Comparison of ENCODE assay signal across 8 cellular contexts in genomic region chr1:75725256-75725655, GRCh38. TPM values are rescaled to one million over a fixed set of nuclear protein-coding genes. Genes with fewer than 3 reads are reported as not detected.
DNase-seq lines count a peak whose midpoint lies in the region; ATAC-seq and TF ChIP-seq lines count a peak whose summit lies in the region.

No MANE protein-coding gene starts in this region.

- no peak overlapping the region for H3K23ac ChIP-seq in H9 (ENCODE audit: insufficient read length, low read depth, low read length)

- H3K27ac ChIP-seq in H9 (ENCODE audit: insufficient read length, low read depth, low read length) (no peak overlapping the region), SK-N-MC (peak overlapping the region; percentile 11), fibroblast of lung (ENCODE audit: insufficient read depth, low read length) (peak overlapping the region; percentile 81), prostate gland (peak overlapping the region; percentile 88 to 90)

- H3K4me1 Mint-ChIP-seq in H9, result peaks cover 37 to 40% of the 10 kb centered on the region in 2 experiments

- H2BK120ac ChIP-seq in H9 (ENCODE audit: low read depth, low read length, poor library complexity, severe bottlenecking), result no peak overlapping the region

- no peak overlapping the region for H3K27ac Mint-ChIP-seq in H9

- H3K79me1 ChIP-seq in H9 (ENCODE audit: insufficient read depth, low read depth, low read length, poor library complexity, severe bottlenecking), result peaks cover 2% of the 10 kb centered on the region

- no peak overlapping the region for H3T11ph ChIP-seq in H9 (ENCODE audit: low read length)

- no peak overlapping the region for H2BK12ac ChIP-seq in H9 (ENCODE audit: insufficient read length, low read depth, low read length)

- no peak overlapping the region for H2AK5ac ChIP-seq in H9 (ENCODE audit: insufficient read length, low read length)

- H2BK5ac ChIP-seq in H9 (ENCODE audit: insufficient read length, low read length), result no peak overlapping the region

- ATAC-seq in HG03097 (IDR thresholded peaks at IDR 0.05; ENCODE audit: low FRiP score, unreplicated experiment) (no peak), HG03175 (IDR thresholded peaks at IDR 0.05; ENCODE audit: unreplicated experiment) (no peak)

- no peak overlapping the region for H3K56ac ChIP-seq in H9 (ENCODE audit: insufficient read length, low read depth, low read length)

- no peaks in the 10 kb centered on the region for H3K9me3 ChIP-seq in H9 (ENCODE audit: control insufficient read depth, low read depth, low read length)
- H3K9me3 ChIP-seq in SK-N-MC (ENCODE audit: low read depth, low read length), result no peaks in the 10 kb centered on the region
- no peaks in the 10 kb centered on the region for H3K9me3 ChIP-seq in fibroblast of lung (ENCODE audit: control insufficient read depth, insufficient read depth, low read depth, low read length)
- no peaks in the 10 kb centered on the region for H3K9me3 ChIP-seq in prostate gland

- TF ChIP-seq CTCF in H9 (conservative IDR thresholded peaks at IDR 0.05), result no peak
- TF ChIP-seq CTCF in fibroblast of lung (conservative IDR thresholded peaks at IDR 0.05 in 1 of 2, IDR thresholded peaks at IDR 0.05 in 1 of 2; ENCODE audit: low read depth in 1 of 2, low read length in 2 of 2), result no peak
- TF ChIP-seq CTCF in prostate gland (IDR thresholded peaks at IDR 0.05), result no peak

- H3K36me3 ChIP-seq in SK-N-MC (ENCODE audit: insufficient read depth, low read length), result no peaks in the 10 kb centered on the region
- H3K36me3 ChIP-seq in fibroblast of lung (ENCODE audit: control insufficient read depth, insufficient read depth, low read length), result no peaks in the 10 kb centered on the region
- H3K36me3 ChIP-seq in prostate gland, result no peaks in the 10 kb centered on the region

- no peak overlapping the region for H3K4ac ChIP-seq in H9 (ENCODE audit: low read depth, low read length)

- intact Hi-C loops in prostate gland (cut with DNase I), result no loop called here

- H4K5ac ChIP-seq in H9 (ENCODE audit: insufficient read length, low read depth, low read length), result no peak overlapping the region

- peaks cover 0 to 8% (median 6%) of the 10 kb centered on the region in 3 experiments; a peak in 4 of 7 replicates for H3K36me3 Mint-ChIP-seq in H9 (ENCODE audit: insufficient read depth in 1 of 3, low read depth in 3 of 3)

- H2AFZ ChIP-seq in H9 (ENCODE audit: low read length) (no peak overlapping the region), fibroblast of lung (ENCODE audit: low read length) (no peak overlapping the region)

- WGBS in H9 (ENCODE audit: extremely low coverage, insufficient read length, low lambda C conversion rate), result no CpG with 5 or more reads among the region's 1 CpG
- 11% methylated on average over 1 of the region's 1 CpG for WGBS in prostate gland

- H3K4me3 Mint-ChIP-seq in H9, result peak overlapping the region; percentile 98

- H3K27me3 ChIP-seq in H9 (ENCODE audit: insufficient read depth, low read length) (no peaks in the 10 kb centered on the region), fibroblast of lung (ENCODE audit: control insufficient read depth, insufficient read depth, low read length) (no peaks in the 10 kb centered on the region), prostate gland (replicated peaks; ENCODE audit: insufficient read depth) (no peaks in the 10 kb centered on the region)

- H3K14ac ChIP-seq in H9 (ENCODE audit: insufficient read depth, low read length), result no peak overlapping the region

- H3K79me2 ChIP-seq in H9 (ENCODE audit: insufficient read depth, low read length) (peaks cover 2% of the 10 kb centered on the region; the same call in 1 of the 2 replicates), fibroblast of lung (ENCODE audit: control insufficient read depth, insufficient read depth, low read length) (peaks cover 22% of the 10 kb centered on the region)

- peaks cover 7% of the 10 kb centered on the region for H3K23me2 ChIP-seq in H9 (ENCODE audit: insufficient read length, low read depth, low read length, poor library complexity, severe bottlenecking)

- H2BK20ac ChIP-seq in H9 (ENCODE audit: low read depth, low read length, poor library complexity, severe bottlenecking), result no peak overlapping the region

- H4K8ac ChIP-seq in H9 (replicated peaks; ENCODE audit: insufficient read length, low read depth, low read length), result no peak overlapping the region

- H3K27me3 Mint-ChIP-seq in H9 (ENCODE audit: low read depth), result peaks cover 4% of the 10 kb centered on the region

- H3K4me1 ChIP-seq in H9 (ENCODE audit: insufficient read depth, low read length) (peaks cover 2% of the 10 kb centered on the region; the same call in 1 of the 2 replicates), fibroblast of lung (ENCODE audit: control insufficient read depth, extremely low read depth, insufficient read depth, low read length) (peaks cover 2% of the 10 kb centered on the region), prostate gland (replicated peaks) (no peaks in the 10 kb centered on the region)

- H4K91ac ChIP-seq in H9 (ENCODE audit: insufficient read length, low read depth, low read length), result no peak overlapping the region

- no peak for TF ChIP-seq POLR2A in prostate gland (IDR thresholded peaks at IDR 0.05)

- H3K18ac ChIP-seq in H9 (ENCODE audit: insufficient read length, low read depth, low read length), result no peak overlapping the region

- H3K9ac ChIP-seq in H9 (ENCODE audit: extremely low read depth, insufficient read length, low read length) (peak overlapping the region; percentile 83), SK-N-MC (ENCODE audit: insufficient read length) (peak overlapping the region; percentile 83), fibroblast of lung (ENCODE audit: insufficient read depth, low read length) (no peak overlapping the region)

- peaks cover 0 to 5% of the 10 kb centered on the region in 2 experiments; a peak in 2 of 5 replicates for H3K9me3 Mint-ChIP-seq in H9

- DNase-seq in H9, result no peak
- no peak for DNase-seq in SK-N-MC (ENCODE audit: low read depth, low spot score)
- peak; percentile 9 to 34 for DNase-seq in fibroblast of lung (ENCODE audit: low read depth in 2 of 2)
- no peak for DNase-seq in prostate gland (ENCODE audit: low spot score)
- no peak for DNase-seq in activated gamma-delta T cell (lab: John Stamatoyannopoulos, UW)
- DNase-seq in DMS 273 treated with DMSO at 0.1 percent for 48 hours (lab: John Stamatoyannopoulos, UW), result no peak

- H3K4me2 ChIP-seq in H9 (ENCODE audit: insufficient read depth, insufficient read length, low read length) (peak overlapping the region; percentile 83), fibroblast of lung (ENCODE audit: extremely low read depth, insufficient read depth, low read length) (peak overlapping the region; percentile 82)

- H4K20me1 ChIP-seq in H9 (ENCODE audit: control insufficient read depth, insufficient read depth, insufficient read length), result no peaks in the 10 kb centered on the region
- no peaks in the 10 kb centered on the region for H4K20me1 ChIP-seq in fibroblast of lung (ENCODE audit: control insufficient read depth, extremely low read depth, insufficient read depth, low read length)

- H2BK15ac ChIP-seq in H9 (ENCODE audit: low read depth, low read length), result no peak overlapping the region

- H3K4me3 ChIP-seq in SK-N-MC (peak overlapping the region; percentile 100), fibroblast of lung (replicated peaks in 1 of 4; ENCODE audit: control extremely low read depth in 1 of 4, insufficient read depth in 1 of 4, low read depth in 3 of 4, low read length in 4 of 4) (peak overlapping the region; percentile 85 to 94 (median 90)), prostate gland (peak overlapping the region; percentile 52 to 83)

RNA-seq across cellular contexts. Expression of gene ACADM, which starts 0.7 kb away (rescaled TPM):
- total RNA-seq in H9 (2021) (51.3 and 52.2 TPM in 2 replicates), fibroblast of lung (29.9 and 36.7 TPM in 2 replicates), prostate gland (10 to 100 TPM; 45.4 to 49.4 TPM)
- 29.9 and 31.7 TPM in 2 replicates for polyA plus RNA-seq in fibroblast of lung
- 20.4 and 22.5 TPM in 2 replicates for polyA plus RNA-seq in fibroblast of lung (2012)
- 5.2 TPM in 1 of 2 replicates, not detected in the other for polyA minus RNA-seq in fibroblast of lung (ENCODE audit: low replicate concordance)

Comparison
In these comparisons a context has a peak if more than half of its experiments do, and no peak if none do; other contexts are left out.
1. DNase-seq: peak in fibroblast of lung (2 of 2); none in H9 (single experiment), SK-N-MC (single experiment), prostate gland (single experiment), activated gamma-delta T cell (single experiment) and DMS 273 treated with DMSO at 0.1 percent for 48 hours (single experiment).
2. Peak in every context shown above with its lines, with median percentiles within 50 percentile points of each other: H3K4me3 ChIP-seq.